Comparison of ENCODE assay signal across 8 cellular contexts in the genomic region with DNA sequence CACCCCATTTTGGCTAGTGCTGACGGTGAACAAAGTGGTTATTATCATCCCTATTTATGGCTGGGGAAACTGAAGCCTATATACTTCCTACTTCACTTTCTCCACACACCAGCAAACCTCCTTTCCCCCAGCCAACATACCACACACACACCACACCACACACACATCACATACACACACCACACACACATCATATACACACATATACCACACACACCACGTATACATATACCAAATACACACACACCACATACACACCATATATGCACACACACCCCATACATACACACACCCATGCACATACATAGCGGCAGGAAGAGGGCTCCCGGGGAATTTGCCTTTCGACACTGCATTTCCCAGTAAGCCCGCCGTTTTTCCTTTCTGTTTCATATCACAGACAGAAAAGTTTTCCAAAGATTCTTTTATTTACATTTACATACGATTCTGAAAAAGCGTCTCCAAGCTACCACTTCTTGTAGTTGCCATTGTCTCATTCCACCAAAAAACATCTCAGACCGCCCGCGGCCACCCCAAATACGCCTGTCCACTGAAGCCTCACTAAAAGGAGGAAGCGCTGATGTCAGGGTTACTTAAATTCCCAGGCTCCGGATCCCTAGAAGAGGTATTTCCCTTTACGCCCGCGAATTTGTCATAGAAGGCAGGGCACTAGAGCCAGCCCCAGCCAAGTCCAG. TPM values are rescaled to one million over a fixed set of nuclear protein-coding genes. Genes with fewer than 3 reads are reported as not detected.
DNase-seq lines count a peak whose midpoint lies in the region; ATAC-seq and TF ChIP-seq lines count a peak whose summit lies in the region.

No MANE protein-coding gene starts in this region.

- H4K20me1 ChIP-seq in HCT116 (ENCODE audit: insufficient read depth) = no peaks in the 10 kb centered on the region

- TF ChIP-seq POLR2A in HCT116 (IDR thresholded peaks at IDR 0.05; ENCODE audit: borderline replicate concordance, extremely low read depth, insufficient read depth, insufficient read length) = no peak

- no peak for ATAC-seq in HCT116
- peak; percentile 7 for ATAC-seq in left lung
- ATAC-seq in GM21367 (IDR thresholded peaks at IDR 0.05; ENCODE audit: unreplicated experiment) = no peak

- no peaks in the 10 kb centered on the region for H3K9me3 ChIP-seq in HCT116 (ENCODE audit: control insufficient read depth in 1 of 2, insufficient read depth in 1 of 2, low read depth in 1 of 2, low read length in 2 of 2)
- no peaks in the 10 kb centered on the region for H3K9me3 ChIP-seq in left lung

- BruUV-seq in HCT116 (replicated peaks; lab: Mats Ljungman, UMichigan) = TSS peak; percentile 94

- peaks cover 17 to 32% of the 10 kb centered on the region in 2 experiments for H3K4me1 ChIP-seq in HCT116 (ENCODE audit: control insufficient read depth in 1 of 2, insufficient read depth in 2 of 2, low read length in 2 of 2)
- peaks cover 3 to 57% of the 10 kb centered on the region in 2 donors for H3K4me1 ChIP-seq in left lung

- no peaks in the 10 kb centered on the region for H3K27me3 ChIP-seq in HCT116 (ENCODE audit: insufficient read depth, low read length)
- H3K27me3 ChIP-seq in left lung = no peaks in the 10 kb centered on the region

- POLR2A ChIA-PET in HCT116 (lab: Charles Lee) = interaction anchor here (0.8 to 1.9 kb wide), 18 partner anchors 10 to 249 kb away, joined by 3 to 13 read pairs (median 4); partner anchors contain the start of genes DGKA, DNAJC14, ORMDL2 and PYM1

- peak overlapping the region; percentile 65 for H3K4me2 ChIP-seq in HCT116 (ENCODE audit: low read length)

- H3K27ac ChIP-seq in HCT116 (ENCODE audit: low read depth, low read length) = peak overlapping the region; percentile 50
- H3K27ac ChIP-seq in angular gyrus (ENCODE audit: low read depth, low read length) = peak overlapping the region; percentile 85
- peak overlapping the region; percentile 96 to 98 for H3K27ac ChIP-seq in left lung

- CTCF ChIA-PET in HCT116 (lab: Charles Lee) = interaction anchor here (1.2 to 4.7 kb wide), 5 partner anchors 23 to 664 kb away, joined by 4 to 35 read pairs (median 5); partner anchors contain the start of gene SUOX

- TF ChIP-seq RAD21 in HCT116 (IDR thresholded peaks at IDR 0.05; ENCODE audit: low read depth) = no peak

- H3K9ac ChIP-seq in HCT116 (ENCODE audit: low read length) = peak overlapping the region; percentile 49

- TF ChIP-seq CTCF in HCT116 (IDR thresholded peaks at IDR 0.05 in 2 of 3, conservative IDR thresholded peaks at IDR 0.05 in 1 of 3; ENCODE audit: borderline replicate concordance in 1 of 3, insufficient read depth in 1 of 3, low read depth in 2 of 3, low read length in 2 of 3) = no peak
- TF ChIP-seq CTCF in left lung (IDR thresholded peaks at IDR 0.05) = no peak

- intact Hi-C loops in HCT116 (cut with micrococcal nuclease) (no loop called here), left lung (cut with DNase I) (no loop called here)

- peak; percentile 12 for DNase-seq in A172 (ENCODE audit: low spot score)
- DNase-seq in HCT116 (ENCODE audit: low read depth, low spot score) = no peak
- DNase-seq in left lung = peak in 1 of 2 donors; percentile 95
- no peak for DNase-seq in SKM-1 (lab: John Stamatoyannopoulos, UW; ENCODE audit: unreplicated experiment)
- no peak for DNase-seq in EL
- no peak for DNase-seq in GM19240 (ENCODE audit: insufficient read length, low spot score)

- H2AFZ ChIP-seq in HCT116 (ENCODE audit: low read depth, low read length, poor library complexity, severe bottlenecking) = no peak overlapping the region

- RAD21 ChIA-PET in HCT116 (lab: Charles Lee; ENCODE audit: low non-redundant PET in 1 of 2, low total read pairs in 2 of 2, uncharacterized antibody in 2 of 2, unreplicated experiment in 2 of 2) = interaction anchor here (1.0 to 1.6 kb wide), 2 partner anchors 23 to 234 kb away, joined by 3 to 6 read pairs; partner anchors contain the start of gene SUOX (in 1 of the 2)

- peaks cover 18 to 31% of the 10 kb centered on the region in 2 experiments; a peak in 3 of 4 replicates for H3K36me3 ChIP-seq in HCT116 (ENCODE audit: control insufficient read depth in 1 of 2, insufficient read depth in 2 of 2, low read length in 2 of 2)
- H3K36me3 ChIP-seq in left lung = peaks cover 0 to 8% of the 10 kb centered on the region in 2 donors

- peak overlapping the region; percentile 38 to 47 for H3K4me3 ChIP-seq in HCT116 (replicated peaks in 1 of 2; ENCODE audit: low read depth in 1 of 2, low read length in 2 of 2)
- H3K4me3 ChIP-seq in left lung = peak overlapping the region; percentile 42 to 98

- H3K79me2 ChIP-seq in HCT116 (ENCODE audit: insufficient read depth, low read length) = peaks cover 31% of the 10 kb centered on the region

- no peaks in the 10 kb centered on the region for H3K9me2 ChIP-seq in HCT116 (ENCODE audit: insufficient read depth)

TF ChIP-seq in HCT116, 20 proteins besides CTCF, POLR2A, EP300 and RAD21:
- no peak for TF ChIP-seq SIN3A (IDR thresholded peaks at IDR 0.05; ENCODE audit: low read depth)
- TF ChIP-seq, protein P1, sequence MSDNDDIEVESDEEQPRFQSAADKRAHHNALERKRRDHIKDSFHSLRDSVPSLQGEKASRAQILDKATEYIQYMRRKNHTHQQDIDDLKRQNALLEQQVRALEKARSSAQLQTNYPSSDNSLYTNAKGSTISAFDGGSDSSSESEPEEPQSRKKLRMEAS (IDR thresholded peaks at IDR 0.05) = no peak
- no peak for TF ChIP-seq EZH2phosphoT487 (IDR thresholded peaks at IDR 0.05; ENCODE audit: borderline replicate concordance)

RNA-seq across cellular contexts. Expression of gene RAB5B, which starts 0.8 kb away (rescaled TPM):
- 47.8 and 50.1 TPM in 2 replicates for total RNA-seq in A172 (2014; rRNA removed; shearing (Covaris generic))
- 44.5 TPM for total RNA-seq in HCT116 (2021; ENCODE audit: unreplicated experiment)
- polyA plus RNA-seq in HCT116 (2012) = 29.1 and 32.6 TPM in 2 replicates
- 100 to 1,000 TPM; 116 to 175 TPM for total RNA-seq in left lung

RNA-seq across cellular contexts. Expression of gene CDK2, which starts 6.4 kb away (rescaled TPM):
- 91.6 and 100 TPM in 2 replicates for total RNA-seq in A172 (2014; rRNA removed; shearing (Covaris generic))
- total RNA-seq in HCT116 (2021; ENCODE audit: unreplicated experiment) = 90.9 TPM
- 65.1 and 81.6 TPM in 2 replicates for polyA plus RNA-seq in HCT116 (2012)
- 10 to 100 TPM; 34.1 to 40.3 TPM for total RNA-seq in left lung

RNA-seq across cellular contexts. Expression of gene PMEL, which starts 7.2 kb away (rescaled TPM):
- total RNA-seq in A172 (2014; rRNA removed; shearing (Covaris generic)) = 1.1 and 2.0 TPM in 2 replicates
- total RNA-seq in HCT116 (2021; ENCODE audit: unreplicated experiment) (5.8 TPM), left lung (1 to 10 TPM in 1 of 2 donors, under 1 TPM in 1; 0.99 to 1.8 TPM)
- 7.1 and 9.0 TPM in 2 replicates for polyA plus RNA-seq in HCT116 (2012)

RNA-seq across cellular contexts. Expression of gene SUOX, which starts 24.0 kb away (rescaled TPM):
- 8.9 and 14.4 TPM in 2 replicates for total RNA-seq in A172 (2014; rRNA removed; shearing (Covaris generic))
- total RNA-seq in HCT116 (2021; ENCODE audit: unreplicated experiment) (18.0 TPM), left lung (10 to 100 TPM; 26.1 to 26.3 TPM)
- polyA plus RNA-seq in HCT116 (2012) = 12.4 and 13.3 TPM in 2 replicates

RNA-seq across cellular contexts. Expression of gene DGKA, which starts 42.1 kb away (rescaled TPM):
- 33.4 and 42.9 TPM in 2 replicates for total RNA-seq in A172 (2014; rRNA removed; shearing (Covaris generic))
- total RNA-seq in HCT116 (2021; ENCODE audit: unreplicated experiment) (58.3 TPM), left lung (10 to 100 TPM; 30.6 to 36.7 TPM)
- polyA plus RNA-seq in HCT116 (2012) = 60.3 and 67.3 TPM in 2 replicates
